In the genomic region with DNA sequence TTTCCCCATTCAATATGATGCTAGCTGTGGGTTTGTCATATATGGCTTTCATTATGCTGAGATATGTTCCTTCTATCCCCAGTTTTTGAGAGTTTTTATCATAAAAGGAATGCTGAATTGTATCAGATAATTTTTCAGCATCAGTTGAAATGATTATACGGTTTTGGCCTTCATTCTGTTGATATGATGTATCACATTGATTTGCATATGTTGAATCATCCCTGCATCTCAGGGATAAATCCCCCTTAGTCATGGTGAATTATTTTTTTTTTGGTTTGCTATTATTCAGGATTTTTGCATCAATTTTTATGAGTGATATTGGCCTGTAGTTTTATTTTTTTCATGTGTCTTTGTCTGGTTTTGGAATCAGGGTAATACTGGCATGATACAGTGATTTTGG, we compare ENCODE assay signal across 2 cellular contexts.
TF ChIP-seq lines count a peak whose summit lies in the region.

No MANE protein-coding gene starts in this region.

TF ChIP-seq in SK-N-SH, 30 proteins besides CTCF, POLR2A, EP300 and RAD21 (continued from another document):
- TF ChIP-seq, protein P1, sequence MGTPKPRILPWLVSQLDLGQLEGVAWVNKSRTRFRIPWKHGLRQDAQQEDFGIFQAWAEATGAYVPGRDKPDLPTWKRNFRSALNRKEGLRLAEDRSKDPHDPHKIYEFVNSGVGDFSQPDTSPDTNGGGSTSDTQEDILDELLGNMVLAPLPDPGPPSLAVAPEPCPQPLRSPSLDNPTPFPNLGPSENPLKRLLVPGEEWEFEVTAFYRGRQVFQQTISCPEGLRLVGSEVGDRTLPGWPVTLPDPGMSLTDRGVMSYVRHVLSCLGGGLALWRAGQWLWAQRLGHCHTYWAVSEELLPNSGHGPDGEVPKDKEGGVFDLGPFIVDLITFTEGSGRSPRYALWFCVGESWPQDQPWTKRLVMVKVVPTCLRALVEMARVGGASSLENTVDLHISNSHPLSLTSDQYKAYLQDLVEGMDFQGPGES (IDR thresholded peaks at IDR 0.05; ENCODE audit: low read depth, low read length), result no peak

TF ChIP-seq in SK-N-SH treated with all-trans-retinoic acid at 6 μM for 48 hours, 23 proteins besides CTCF, POLR2A, EP300 and RAD21 (continued from another document):
- TF ChIP-seq, protein P2, sequence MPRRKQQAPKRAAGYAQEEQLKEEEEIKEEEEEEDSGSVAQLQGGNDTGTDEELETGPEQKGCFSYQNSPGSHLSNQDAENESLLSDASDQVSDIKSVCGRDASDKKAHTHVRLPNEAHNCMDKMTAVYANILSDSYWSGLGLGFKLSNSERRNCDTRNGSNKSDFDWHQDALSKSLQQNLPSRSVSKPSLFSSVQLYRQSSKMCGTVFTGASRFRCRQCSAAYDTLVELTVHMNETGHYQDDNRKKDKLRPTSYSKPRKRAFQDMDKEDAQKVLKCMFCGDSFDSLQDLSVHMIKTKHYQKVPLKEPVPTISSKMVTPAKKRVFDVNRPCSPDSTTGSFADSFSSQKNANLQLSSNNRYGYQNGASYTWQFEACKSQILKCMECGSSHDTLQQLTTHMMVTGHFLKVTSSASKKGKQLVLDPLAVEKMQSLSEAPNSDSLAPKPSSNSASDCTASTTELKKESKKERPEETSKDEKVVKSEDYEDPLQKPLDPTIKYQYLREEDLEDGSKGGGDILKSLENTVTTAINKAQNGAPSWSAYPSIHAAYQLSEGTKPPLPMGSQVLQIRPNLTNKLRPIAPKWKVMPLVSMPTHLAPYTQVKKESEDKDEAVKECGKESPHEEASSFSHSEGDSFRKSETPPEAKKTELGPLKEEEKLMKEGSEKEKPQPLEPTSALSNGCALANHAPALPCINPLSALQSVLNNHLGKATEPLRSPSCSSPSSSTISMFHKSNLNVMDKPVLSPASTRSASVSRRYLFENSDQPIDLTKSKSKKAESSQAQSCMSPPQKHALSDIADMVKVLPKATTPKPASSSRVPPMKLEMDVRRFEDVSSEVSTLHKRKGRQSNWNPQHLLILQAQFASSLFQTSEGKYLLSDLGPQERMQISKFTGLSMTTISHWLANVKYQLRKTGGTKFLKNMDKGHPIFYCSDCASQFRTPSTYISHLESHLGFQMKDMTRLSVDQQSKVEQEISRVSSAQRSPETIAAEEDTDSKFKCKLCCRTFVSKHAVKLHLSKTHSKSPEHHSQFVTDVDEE (CRISPR knock-in tag; IDR thresholded peaks at IDR 0.05), result no peak
- TF ChIP-seq ZC3H10 (CRISPR knock-in tag; IDR thresholded peaks at IDR 0.05) (no peak), ARNTL (CRISPR knock-in tag; IDR thresholded peaks at IDR 0.05; ENCODE audit: borderline replicate concordance, low read depth) (no peak), ZFP3 (CRISPR knock-in tag; IDR thresholded peaks at IDR 0.05) (no peak), ZNF8 (CRISPR knock-in tag; IDR thresholded peaks at IDR 0.05) (no peak), CSDC2 (CRISPR knock-in tag; IDR thresholded peaks at IDR 0.05) (no peak), ESRRG (CRISPR knock-in tag; IDR thresholded peaks at IDR 0.05) (no peak), TOX (CRISPR knock-in tag; IDR thresholded peaks at IDR 0.05; ENCODE audit: borderline replicate concordance) (no peak), OSR1 (CRISPR knock-in tag; IDR thresholded peaks at IDR 0.05) (no peak), ZNF565 (CRISPR knock-in tag; conservative IDR thresholded peaks at IDR 0.05; ENCODE audit: low read depth) (no peak), RARB (CRISPR knock-in tag; IDR thresholded peaks at IDR 0.05) (no peak), ZNF70 (CRISPR knock-in tag; IDR thresholded peaks at IDR 0.05) (no peak)
- TF ChIP-seq, protein P3, sequence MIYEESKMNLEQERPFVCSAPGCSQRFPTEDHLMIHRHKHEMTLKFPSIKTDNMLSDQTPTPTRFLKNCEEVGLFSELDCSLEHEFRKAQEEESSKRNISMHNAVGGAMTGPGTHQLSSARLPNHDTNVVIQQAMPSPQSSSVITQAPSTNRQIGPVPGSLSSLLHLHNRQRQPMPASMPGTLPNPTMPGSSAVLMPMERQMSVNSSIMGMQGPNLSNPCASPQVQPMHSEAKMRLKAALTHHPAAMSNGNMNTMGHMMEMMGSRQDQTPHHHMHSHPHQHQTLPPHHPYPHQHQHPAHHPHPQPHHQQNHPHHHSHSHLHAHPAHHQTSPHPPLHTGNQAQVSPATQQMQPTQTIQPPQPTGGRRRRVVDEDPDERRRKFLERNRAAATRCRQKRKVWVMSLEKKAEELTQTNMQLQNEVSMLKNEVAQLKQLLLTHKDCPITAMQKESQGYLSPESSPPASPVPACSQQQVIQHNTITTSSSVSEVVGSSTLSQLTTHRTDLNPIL (CRISPR knock-in tag; IDR thresholded peaks at IDR 0.05; ENCODE audit: low read depth), result no peak
